Comparison of ENCODE assay signal across 8 cellular contexts in genomic region chr12:15584366-15585041, GRCh38.
DNase-seq lines count a peak whose midpoint lies in the region; ATAC-seq and TF ChIP-seq lines count a peak whose summit lies in the region.

No MANE protein-coding gene starts in this region.

- no peaks in the 10 kb centered on the region for H3K27me3 Mint-ChIP-seq in brain

- no peaks in the 10 kb centered on the region for H3K9me3 Mint-ChIP-seq in brain

- TF ChIP-seq POLR2A in HCT116 (IDR thresholded peaks at IDR 0.05; ENCODE audit: borderline replicate concordance, extremely low read depth, insufficient read depth, insufficient read length) (no peak), right lobe of liver (IDR thresholded peaks at IDR 0.05) (no peak)

- POLR2A ChIA-PET in HCT116 (lab: Charles Lee): no interaction called here

- H3K27ac Mint-ChIP-seq in brain: peak overlapping the region in 2 of 5 experiments; percentile 48 to 75

- no peaks in the 10 kb centered on the region for H3K36me3 ChIP-seq in HCT116 (ENCODE audit: control insufficient read depth in 1 of 2, insufficient read depth in 2 of 2, low read length in 2 of 2)
- no peaks in the 10 kb centered on the region for H3K36me3 ChIP-seq in right lobe of liver
- peaks cover 0 to 11% of the 10 kb centered on the region in 2 donors for H3K36me3 ChIP-seq in aorta (ENCODE audit: control insufficient read depth in 1 of 2, insufficient read depth in 2 of 2, low read length in 1 of 2)

- 27% methylated on average over 3 of the region's 3 CpGs for WGBS in right lobe of liver (ENCODE audit: insufficient coverage, low coverage, low lambda C conversion rate, missing lambda C conversion rate)
- 27 to 30% methylated on average over 3 of the region's 3 CpGs for WGBS in aorta, 2 donors

- H3K4me3 Mint-ChIP-seq in brain: no peak overlapping the region

- H3K27ac ChIP-seq in HCT116 (ENCODE audit: low read depth, low read length) (no peak overlapping the region), right lobe of liver (no peak overlapping the region), aorta (ENCODE audit: low read depth in 1 of 2, low read length in 2 of 2) (no peak overlapping the region)

- ATAC-seq in HCT116 (0 out of 2 replicates have a peak, but pooled peaks have one; percentile 62), right lobe of liver (peak; percentile 62 to 72 (median 63)), aorta (ENCODE audit: low FRiP score) (peak; percentile 55)

- no peaks in the 10 kb centered on the region for H3K9me3 ChIP-seq in HCT116 (ENCODE audit: control insufficient read depth in 1 of 2, insufficient read depth in 1 of 2, low read depth in 1 of 2, low read length in 2 of 2)
- H3K9me3 ChIP-seq in right lobe of liver: no peaks in the 10 kb centered on the region
- peaks cover 1% of the 10 kb centered on the region for H3K9me3 ChIP-seq in aorta (ENCODE audit: control insufficient read depth, low read length)

- no peaks in the 10 kb centered on the region for H3K79me2 ChIP-seq in HCT116 (ENCODE audit: insufficient read depth, low read length)

- intact Hi-C loops in HCT116 (cut with micrococcal nuclease): loop anchor here (1.0 to 10.0 kb wide), 2 partner anchors 52 to 310 kb away; no protein-coding TSS in a partner anchor
- intact Hi-C loops in right lobe of liver (cut with DNase I): loop anchor here in 1 of 2 donors (5.0 kb wide), 1 partner anchor 273 kb away; no protein-coding TSS in a partner anchor
- intact Hi-C loops in aorta (cut with DNase I): loop anchor here (5.0 kb wide), 1 partner anchor 307 kb away; no protein-coding TSS in a partner anchor

- H3K27me3 ChIP-seq in HCT116 (ENCODE audit: insufficient read depth, low read length) (no peaks in the 10 kb centered on the region), right lobe of liver (no peaks in the 10 kb centered on the region), aorta (ENCODE audit: control insufficient read depth in 1 of 2, insufficient read depth in 2 of 2, low read length in 1 of 2) (no peaks in the 10 kb centered on the region)

- TF ChIP-seq RAD21 in HCT116 (IDR thresholded peaks at IDR 0.05; ENCODE audit: low read depth): peak; percentile 67

- BruUV-seq in HCT116 (replicated peaks; lab: Mats Ljungman, UMichigan): no TSS peak

- H3K4me3 ChIP-seq in HCT116 (replicated peaks in 1 of 2; ENCODE audit: low read depth in 1 of 2, low read length in 2 of 2) (no peak overlapping the region), right lobe of liver (no peak overlapping the region), aorta (ENCODE audit: low read length in 2 of 2) (no peak overlapping the region)

- RAD21 ChIA-PET in HCT116 (lab: Charles Lee; ENCODE audit: low non-redundant PET in 1 of 2, low total read pairs in 2 of 2, uncharacterized antibody in 2 of 2, unreplicated experiment in 2 of 2): interaction anchor here (0.8 to 1.0 kb wide), 5 partner anchors 52 to 272 kb away, joined by 3 to 6 read pairs (median 5); no protein-coding TSS in a partner anchor

- H2AFZ ChIP-seq in HCT116 (ENCODE audit: low read depth, low read length, poor library complexity, severe bottlenecking): no peak overlapping the region

- H4K20me1 ChIP-seq in HCT116 (ENCODE audit: insufficient read depth): no peaks in the 10 kb centered on the region

- no peaks in the 10 kb centered on the region for H3K4me1 Mint-ChIP-seq in brain

- CTCF ChIA-PET in HCT116 (lab: Charles Lee): interaction anchor here (0.6 to 5.0 kb wide), 36 partner anchors 9 to 326 kb away, joined by 3 to 104 read pairs (median 4); partner anchors contain the start of gene DERA

- no peak overlapping the region for H3K4me2 ChIP-seq in HCT116 (ENCODE audit: low read length)

- H3K4me1 ChIP-seq in HCT116 (ENCODE audit: control insufficient read depth in 1 of 2, insufficient read depth in 2 of 2, low read length in 2 of 2) (no peaks in the 10 kb centered on the region), right lobe of liver (no peaks in the 10 kb centered on the region), aorta (ENCODE audit: control insufficient read depth in 1 of 2, insufficient read depth in 2 of 2, low read length in 2 of 2) (no peaks in the 10 kb centered on the region)

- TF ChIP-seq CTCF in HCT116 (IDR thresholded peaks at IDR 0.05 in 2 of 3, conservative IDR thresholded peaks at IDR 0.05 in 1 of 3; ENCODE audit: borderline replicate concordance in 1 of 3, insufficient read depth in 1 of 3, low read depth in 2 of 3, low read length in 2 of 3): peak; percentile 55 to 75 (median 61); a peak in 5 of 6 replicates
- TF ChIP-seq CTCF in brain (conservative IDR thresholded peaks at IDR 0.05): peak; percentile 71 to 81
- peak; percentile 55 to 70 (median 62) for TF ChIP-seq CTCF in right lobe of liver (IDR thresholded peaks at IDR 0.05)

- no peak overlapping the region for H3K9ac ChIP-seq in HCT116 (ENCODE audit: low read length)

- H3K36me3 Mint-ChIP-seq in brain: peaks cover 22% of the 10 kb centered on the region

- DNase-seq in SIG-M5 treated with dmso at 0.1 percent for 504 hours (lab: John Stamatoyannopoulos, UW; ENCODE audit: unreplicated experiment): peak; percentile 20
- DNase-seq in SIG-M5 (lab: John Stamatoyannopoulos, UW): no peak
- peak; percentile 43 for DNase-seq in HCT116 (ENCODE audit: low read depth, low spot score)
- peak; percentile 11 for DNase-seq in NCI-H748 treated with DMSO at 0.1 percent for 48 hours (lab: John Stamatoyannopoulos, UW)
- DNase-seq in right lobe of liver: no peak
- DNase-seq in aorta: no peak
- no peak for DNase-seq in HPDE6-E6E7 (ENCODE audit: extremely low spot score)

- H3K9me2 ChIP-seq in HCT116 (ENCODE audit: insufficient read depth): no peaks in the 10 kb centered on the region

TF ChIP-seq in HCT116, 20 proteins besides CTCF, POLR2A, EP300 and RAD21:
- TF ChIP-seq ATF3 (IDR thresholded peaks at IDR 0.05) (no peak), ZFX (IDR thresholded peaks at IDR 0.05) (no peak), EZH2 (IDR thresholded peaks at IDR 0.05) (no peak), TCF7L2 (IDR thresholded peaks at IDR 0.05; ENCODE audit: borderline replicate concordance, extremely low read depth, insufficient read depth, insufficient read length) (no peak), FOSL1 (IDR thresholded peaks at IDR 0.05; ENCODE audit: low read depth) (no peak), CEBPB (IDR thresholded peaks at IDR 0.05; ENCODE audit: low read depth) (no peak), MAX (IDR thresholded peaks at IDR 0.05) (no peak), SP1 (IDR thresholded peaks at IDR 0.05; ENCODE audit: low read depth) (no peak), JUND (IDR thresholded peaks at IDR 0.05) (no peak), ZBTB33 (IDR thresholded peaks at IDR 0.05; ENCODE audit: extremely low read depth, insufficient replicate concordance, low read length) (no peak), EGR1 (IDR thresholded peaks at IDR 0.05; ENCODE audit: low read depth) (no peak), CBX3 (IDR thresholded peaks at IDR 0.05; ENCODE audit: low read depth) (no peak), YY1 (IDR thresholded peaks at IDR 0.05; ENCODE audit: extremely low read depth, insufficient replicate concordance, low read depth, low read length) (no peak)

Comparison
In these comparisons a context has a peak if more than half of its experiments do, and no peak if none do; other contexts are left out.
1. DNase-seq: peak in SIG-M5 treated with dmso at 0.1 percent for 504 hours (single experiment), HCT116 (single experiment) and NCI-H748 treated with DMSO at 0.1 percent for 48 hours (single experiment); none in SIG-M5 (single experiment), right lobe of liver (0 of 3), aorta (0 of 2) and HPDE6-E6E7 (single experiment).
2. Peak in every context shown above with its lines, with median percentiles within 50 percentile points of each other: ATAC-seq and CTCF ChIP-seq.